Comparison of ENCODE assay signal across 23 cellular contexts in the genomic region with DNA sequence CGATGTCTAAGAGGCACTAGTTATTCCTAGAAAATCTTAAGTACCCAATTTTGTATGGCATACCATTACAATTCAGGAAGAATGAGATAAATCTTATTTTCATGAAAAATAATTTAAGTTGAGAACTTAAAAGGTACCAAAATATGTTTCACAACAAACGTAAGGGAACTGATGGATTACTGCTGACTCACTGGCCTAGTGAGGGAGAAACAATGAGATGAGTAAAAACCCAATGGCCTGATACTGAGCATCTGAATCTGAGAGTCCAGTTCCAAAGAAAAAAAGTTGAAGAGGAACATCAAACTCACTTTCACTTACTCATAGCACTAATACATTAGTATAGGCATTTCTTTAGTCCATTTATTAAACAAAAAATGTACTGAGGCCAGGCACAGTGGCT. TPM values are rescaled to one million over a fixed set of nuclear protein-coding genes. Genes with fewer than 3 reads are reported as not detected.
A peak's percentile ranks its signal among the peaks of the same experiment; 100 is the strongest.
DNase-seq lines count a peak whose midpoint lies in the region; ATAC-seq and TF ChIP-seq lines count a peak whose summit lies in the region.
"Had no signal": no experiment of that assay in that cellular context is flagged by ENCODE, and none has a peak within 500 bp of the region (broad histone marks: within the 10 kb centered on the region; RNA-seq: fewer than 3 reads in every experiment).

No MANE protein-coding gene starts in this region.

- H3K36me3 ChIP-seq in mammary epithelial cell (ENCODE audit: insufficient read depth, low read length) (peaks cover 26% of the 10 kb centered on the region), MM.1S (replicated peaks; ENCODE audit: insufficient read depth, low read length) (no peaks in the 10 kb centered on the region; the same call in 1 of the 2 replicates)
- H3K36me3 ChIP-seq: prostate gland, uterus had no signal

- ATAC-seq in HG03159 (IDR thresholded peaks at IDR 0.05; ENCODE audit: unreplicated experiment): no peak

- H3K4me3 ChIP-seq in mammary epithelial cell (replicated peaks in 1 of 3; ENCODE audit: insufficient read depth in 1 of 3, low read depth in 2 of 3, low read length in 3 of 3): no peak overlapping the region
- H3K4me3 ChIP-seq in foreskin fibroblast (ENCODE audit: low read depth in 1 of 2, low read length in 2 of 2): no peak overlapping the region
- H3K4me3 ChIP-seq in MM.1S (ENCODE audit: low read length): no peak overlapping the region
- H3K4me3 ChIP-seq: prostate gland, skin epidermis, suprapubic skin, uterus had no signal

- no peaks in the 10 kb centered on the region for H3K79me2 ChIP-seq in mammary epithelial cell (ENCODE audit: insufficient read depth, low read length)
- no peaks in the 10 kb centered on the region for H3K79me2 ChIP-seq in MM.1S (ENCODE audit: low read length)

- H3K9me3 ChIP-seq in mammary epithelial cell (replicated peaks; ENCODE audit: insufficient read depth, low read length) (no peaks in the 10 kb centered on the region), MM.1S (replicated peaks; ENCODE audit: insufficient read depth, low read length) (no peaks in the 10 kb centered on the region)
- H3K9me3 ChIP-seq: prostate gland, suprapubic skin, uterus had no signal

- H3K4me2 ChIP-seq in mammary epithelial cell (ENCODE audit: insufficient read depth, low read depth, low read length): no peak overlapping the region
- H3K4me2 ChIP-seq in MM.1S (ENCODE audit: low read depth, low read length): no peak overlapping the region

- CTCF ChIA-PET in mammary epithelial cell (lab: Charles Lee; ENCODE audit: low non-redundant PET): interaction anchor here (0.6 kb wide), 1 partner anchor 638 kb away, joined by 8 read pairs; no protein-coding TSS in a partner anchor

- H3K27me3 ChIP-seq in mammary epithelial cell (ENCODE audit: insufficient read depth, low read length) (no peaks in the 10 kb centered on the region), MM.1S (replicated peaks; ENCODE audit: insufficient read depth, low read length) (no peaks in the 10 kb centered on the region)
- H3K27me3 ChIP-seq: suprapubic skin, uterus had no signal

- BruUV-seq in mammary epithelial cell (replicated peaks; lab: Mats Ljungman, UMichigan): no TSS peak

- intact Hi-C loops in mammary epithelial cell (cut with micrococcal nuclease): no loop called here

- no peak overlapping the region for H2AFZ ChIP-seq in mammary epithelial cell (ENCODE audit: low read depth, low read length)
- no peak overlapping the region for H2AFZ ChIP-seq in MM.1S (ENCODE audit: low read length)

- TF ChIP-seq CTCF in mammary epithelial cell (conservative IDR thresholded peaks at IDR 0.05 in 1 of 2, IDR thresholded peaks at IDR 0.05 in 1 of 2; ENCODE audit: extremely low read depth in 1 of 2, insufficient read depth in 1 of 2, low read depth in 1 of 2, low read length in 2 of 2) (no peak), foreskin fibroblast (IDR thresholded peaks at IDR 0.05; ENCODE audit: low read depth, low read length) (no peak), MM.1S (IDR thresholded peaks at IDR 0.05; ENCODE audit: low read length) (no peak)

- H3K27ac ChIP-seq in mammary epithelial cell (ENCODE audit: insufficient read depth, low read depth, low read length): no peak overlapping the region
- no peak overlapping the region for H3K27ac ChIP-seq in MM.1S (ENCODE audit: low read length)
- H3K27ac ChIP-seq: prostate gland, skin epidermis, suprapubic skin, uterus had no signal

- no peaks in the 10 kb centered on the region for H3K9me2 ChIP-seq in MM.1S (replicated peaks; ENCODE audit: insufficient read depth, low read length)

- DNase-seq in AG20443 (ENCODE audit: low spot score): peak; percentile 17
- peak; percentile 13 for DNase-seq in HT1080 (ENCODE audit: low read depth)
- DNase-seq in mammary epithelial cell: peak; percentile 18
- DNase-seq in foreskin fibroblast: peak; percentile 20 to 55
- DNase-seq in MM.1S: no peak
- no peak for DNase-seq in NCI-H2196 (lab: John Stamatoyannopoulos, UW; ENCODE audit: unreplicated experiment)
- no peak for DNase-seq in activated CD4-positive, alpha-beta T cell treated with anti-CD3 and anti-CD28 coated beads for 48 hours
- DNase-seq: activated CD4-positive, alpha-beta memory T cell treated with anti-CD3 and anti-CD28 coated beads, Interleukin-2, amount 10 ng/mL, durations not matched to agents 7 days and 5 days; activated naive CD4-positive, alpha-beta T cell treated with Interleukin-2 at 50 U/mL for 16 hours; amygdala; DMS79; erythroblast; kidney glomerular epithelial cell; NCI-H187 treated with DMSO at 0.1 percent for 48 hours; NCI-H226; NCI-H82; stimulated activated CD4-positive, alpha-beta T cell treated with anti-CD3 and anti-CD28 coated beads, Interleukin-1b, Interleukin-23, amount 100 ng/mL, for 48 hours; T-helper 9 cell; uterus had no signal

- WGBS in mammary epithelial cell (ENCODE audit: low coverage, missing lambda C conversion rate): 86% methylated on average over 2 of the region's 2 CpGs

- no peaks in the 10 kb centered on the region for H3F3A ChIP-seq in MM.1S (ENCODE audit: insufficient read depth, low read length)

- in situ Hi-C loops in mammary epithelial cell (cut with MboI; ENCODE audit: low sequenced_read_pairs in 2 of 2): no loop called here

- dilution Hi-C loops in mammary epithelial cell (cut with HindIII; ENCODE audit: low sequenced_read_pairs): no loop called here

- H4K20me1 ChIP-seq in mammary epithelial cell (ENCODE audit: insufficient read depth, low read length) (no peaks in the 10 kb centered on the region), MM.1S (ENCODE audit: insufficient read depth, low read length) (no peaks in the 10 kb centered on the region)

- H3K9ac ChIP-seq in mammary epithelial cell (ENCODE audit: insufficient read depth, low read length) (no peak overlapping the region), MM.1S (ENCODE audit: low read length) (no peak overlapping the region)

- H3K4me1 ChIP-seq in mammary epithelial cell (ENCODE audit: insufficient read depth, low read length): no peaks in the 10 kb centered on the region
- no peaks in the 10 kb centered on the region for H3K4me1 ChIP-seq in MM.1S (ENCODE audit: low read length)
- H3K4me1 ChIP-seq: prostate gland, suprapubic skin, uterus had no signal

RNA-seq across cellular contexts. Expression of a gene that starts 56.0 kb away (rescaled TPM):
- total RNA-seq in HT1080 (2014; rRNA removed; shearing (Covaris generic)): 17.6 and 19.8 TPM in 2 replicates
- 6.0 and 7.6 TPM in 2 replicates for polyA plus RNA-seq in HT1080 (2015; cell fraction: cytosol; rRNA removed)
- 39.6 and 54.9 TPM in 2 replicates for polyA plus RNA-seq in HT1080 (2015; cell fraction: nucleus; rRNA removed)
- 10 to 100 TPM; 18.2 to 30.3 TPM for total RNA-seq in mammary epithelial cell
- polyA plus RNA-seq in mammary epithelial cell: 5.8 TPM
- 41.7 TPM for polyA minus RNA-seq in mammary epithelial cell

Comparison
In these comparisons a context has a peak if more than half of its experiments do, and no peak if none do; other contexts are left out.
1. DNase-seq: peak in AG20443 (single experiment), HT1080 (single experiment), mammary epithelial cell (single experiment) and foreskin fibroblast (2 of 2); none in MM.1S (single experiment), NCI-H2196 (single experiment) and activated CD4-positive, alpha-beta T cell treated with anti-CD3 and anti-CD28 coated beads for 48 hours (single experiment).